Comparison of ENCODE assay signal across 17 cellular contexts in the genomic region with DNA sequence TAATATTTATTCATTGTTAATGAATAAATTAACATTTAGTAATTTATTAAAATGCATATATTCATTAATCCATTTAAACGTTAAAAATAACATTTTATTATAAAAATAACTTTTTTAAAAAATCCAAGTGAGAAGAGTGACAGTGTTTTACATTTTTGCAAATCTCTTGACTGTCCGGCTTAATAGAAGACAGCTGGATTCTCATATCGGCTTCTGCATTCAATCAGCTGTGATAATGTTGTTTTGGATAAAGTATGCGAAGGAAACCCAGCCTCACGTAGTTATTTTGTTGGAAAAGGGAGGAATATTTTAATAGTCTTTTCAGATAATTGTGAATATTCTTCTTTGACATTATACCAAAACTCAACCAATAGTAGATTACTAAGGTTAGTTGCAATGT.
DNase-seq lines count a peak whose midpoint lies in the region; ATAC-seq, FAIRE-seq and TF ChIP-seq lines count a peak whose summit lies in the region.
"Had no signal": no experiment of that assay in that cellular context is flagged by ENCODE, and none has a peak within 500 bp of the region (broad histone marks: within the 10 kb centered on the region; RNA-seq: fewer than 3 reads in every experiment).

No MANE protein-coding gene starts in this region.

- H3K36me3 ChIP-seq in left ventricle myocardium inferior (no peaks in the 10 kb centered on the region), mesenchymal stem cell (ENCODE audit: control insufficient read depth in 1 of 2, insufficient read depth in 2 of 2, low read depth in 1 of 2, low read length in 2 of 2) (no peaks in the 10 kb centered on the region), uterus (no peaks in the 10 kb centered on the region)
- H3K36me3 ChIP-seq: BLaER1 had no signal

- TF ChIP-seq CTCF in left ventricle myocardium inferior (IDR thresholded peaks at IDR 0.05; ENCODE audit: borderline replicate concordance) (no peak), uterus (IDR thresholded peaks at IDR 0.05) (no peak)

- intact Hi-C loops in left ventricle myocardium inferior (cut with micrococcal nuclease) (no loop called here), cardiac septum (cut with DNase I) (no loop called here), uterus (cut with DNase I; ENCODE audit: low total_unique reads) (no loop called here)

- no peak overlapping the region for H4K91ac ChIP-seq in mesenchymal stem cell (ENCODE audit: low read length)

- H3K27me3 ChIP-seq in left ventricle myocardium inferior (ENCODE audit: low read depth) (no peaks in the 10 kb centered on the region), mesenchymal stem cell (ENCODE audit: control insufficient read depth in 1 of 2, insufficient read depth in 1 of 2, low read length in 2 of 2) (no peaks in the 10 kb centered on the region), uterus (no peaks in the 10 kb centered on the region)
- H3K27me3 ChIP-seq: BLaER1 had no signal

- WGBS in mesenchymal stem cell: 95% methylated on average over 3 of the region's 5 CpGs

- no peak overlapping the region for H2BK5ac ChIP-seq in mesenchymal stem cell (ENCODE audit: low read depth, low read length, poor library complexity, severe bottlenecking)

- H3K9ac ChIP-seq in mesenchymal stem cell (ENCODE audit: low read length): peak overlapping the region; percentile 49
- H3K9ac ChIP-seq: BLaER1, GM23248 had no signal

- H3K9me3 ChIP-seq in left ventricle myocardium inferior (replicated peaks): no peaks in the 10 kb centered on the region
- H3K9me3 ChIP-seq in mesenchymal stem cell (ENCODE audit: control insufficient read depth, low read length): no peaks in the 10 kb centered on the region
- no peaks in the 10 kb centered on the region for H3K9me3 ChIP-seq in uterus
- H3K9me3 ChIP-seq: BLaER1 had no signal

- H2BK15ac ChIP-seq in mesenchymal stem cell (ENCODE audit: low read depth, poor library complexity, severe bottlenecking): no peak overlapping the region

- no peak overlapping the region for H2AK5ac ChIP-seq in mesenchymal stem cell (ENCODE audit: low read length, severe bottlenecking)

- ATAC-seq in GM21786 (IDR thresholded peaks at IDR 0.05; ENCODE audit: unreplicated experiment): no peak
- ATAC-seq: HCT116 had no signal

- no peaks in the 10 kb centered on the region for H3K79me1 ChIP-seq in mesenchymal stem cell (replicated peaks; ENCODE audit: low read length, poor library complexity, severe bottlenecking)

- DNase-seq in left ventricle myocardium inferior (no peak), cardiac septum (ENCODE audit: low spot score) (no peak), mesenchymal stem cell (no peak), uterus (no peak), SHP77 (lab: John Stamatoyannopoulos, UW) (no peak), CD1c-positive myeloid dendritic cell (ENCODE audit: extremely low spot score) (no peak)
- DNase-seq: AML-193; CD4-positive, alpha-beta T cell; DMS79; GM23248 had no signal

- no peak overlapping the region for H2BK120ac ChIP-seq in mesenchymal stem cell (ENCODE audit: low read depth, low read length)

- no peak overlapping the region for H3K14ac ChIP-seq in mesenchymal stem cell (ENCODE audit: low read length in 2 of 2)

- no peak overlapping the region for H3K18ac ChIP-seq in mesenchymal stem cell (ENCODE audit: low read depth in 1 of 2, low read length in 2 of 2)

- H3K23ac ChIP-seq in mesenchymal stem cell (ENCODE audit: low read length in 2 of 2): no peak overlapping the region

- no peak overlapping the region for H2AFZ ChIP-seq in mesenchymal stem cell (ENCODE audit: low read depth, low read length)
- H2AFZ ChIP-seq: GM23248 had no signal

- no peak overlapping the region for H4K8ac ChIP-seq in mesenchymal stem cell (ENCODE audit: low read length)

- H3K4me3 ChIP-seq in left ventricle myocardium inferior: no peak overlapping the region
- H3K4me3 ChIP-seq in mesenchymal stem cell (ENCODE audit: insufficient read depth in 1 of 2, low read depth in 1 of 2, low read length in 2 of 2): no peak overlapping the region
- H3K4me3 ChIP-seq in uterus: no peak overlapping the region
- H3K4me3 ChIP-seq: BLaER1, GM23248 had no signal

- TF ChIP-seq POLR2A in uterus (IDR thresholded peaks at IDR 0.05): no peak

- peak; percentile 69 for FAIRE-seq in endometrium (lab: Jason Lieb, UNC)
- FAIRE-seq: GM12891, H54 had no signal

- no peak overlapping the region for H2BK12ac ChIP-seq in mesenchymal stem cell (ENCODE audit: low read length in 2 of 2)

- H3K4me1 ChIP-seq in left ventricle myocardium inferior (peaks cover 58% of the 10 kb centered on the region), mesenchymal stem cell (ENCODE audit: control insufficient read depth, insufficient read depth, low read depth, low read length) (peaks cover 9% of the 10 kb centered on the region), uterus (peaks cover 22 to 53% of the 10 kb centered on the region in 2 donors)

- no peak overlapping the region for H3K4ac ChIP-seq in mesenchymal stem cell (ENCODE audit: low read depth in 1 of 2, low read length in 2 of 2)

- H3K27ac ChIP-seq in left ventricle myocardium inferior (replicated peaks) (peak overlapping the region; percentile 34), mesenchymal stem cell (ENCODE audit: low read length, poor library complexity, severe bottlenecking) (no peak overlapping the region), uterus (peak overlapping the region; percentile 89 to 92)
- H3K27ac ChIP-seq: 22Rv1, BLaER1, GM23248 had no signal

- no peak overlapping the region for H3K4me2 ChIP-seq in mesenchymal stem cell (ENCODE audit: low read length, poor library complexity, severe bottlenecking)
- H3K4me2 ChIP-seq: BLaER1 had no signal
